Comparison of ENCODE assay signal across 8 cellular contexts in the genomic region with DNA sequence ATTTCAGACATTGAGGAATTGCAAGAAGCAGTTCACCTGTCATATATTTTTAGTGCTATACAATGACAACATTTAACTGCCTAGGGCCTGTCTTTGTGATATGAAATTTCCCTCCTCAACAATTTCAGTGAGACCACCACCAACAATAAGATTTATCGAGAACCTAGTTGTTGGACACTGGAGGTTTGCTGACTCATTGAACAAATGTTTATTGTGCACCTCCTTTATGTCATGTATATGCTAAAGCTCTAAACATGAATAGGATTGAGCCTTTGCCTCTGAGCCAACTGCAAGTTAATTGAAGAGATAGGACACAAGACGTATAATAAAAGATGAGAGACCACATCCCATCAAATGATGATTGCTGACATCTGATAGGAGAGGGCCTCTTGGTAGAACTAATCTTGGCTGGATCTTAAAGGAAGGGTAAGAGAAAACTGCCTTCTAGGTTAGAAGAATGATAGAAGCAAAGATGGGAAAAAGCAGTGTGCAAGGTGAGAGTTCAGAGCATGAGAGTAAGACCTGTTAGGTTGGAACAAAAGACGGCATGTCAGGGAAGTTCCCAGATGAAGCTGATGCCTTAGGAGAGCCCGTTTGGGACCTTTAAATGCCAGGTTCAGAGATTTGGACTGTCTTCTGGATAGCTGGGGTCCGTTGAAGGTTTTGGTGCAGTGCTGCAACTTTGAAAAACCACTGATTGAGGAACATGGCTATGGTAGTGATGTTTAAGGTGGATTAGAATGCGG.
DNase-seq lines count a peak whose midpoint lies in the region; ATAC-seq and TF ChIP-seq lines count a peak whose summit lies in the region.
"Had no signal": no experiment of that assay in that cellular context is flagged by ENCODE, and none has a peak within 500 bp of the region (broad histone marks: within the 10 kb centered on the region; RNA-seq: fewer than 3 reads in every experiment).

No MANE protein-coding gene starts in this region.

- H3K9me2 ChIP-seq in DOHH2 (replicated peaks; ENCODE audit: control insufficient read depth, low read length) (no peaks in the 10 kb centered on the region), OCI-LY7 (ENCODE audit: insufficient read depth, low read length) (no peaks in the 10 kb centered on the region)

- H3K27ac ChIP-seq in DOHH2 (ENCODE audit: low read depth, low read length) (no peak overlapping the region), OCI-LY7 (ENCODE audit: low read depth, low read length, poor library complexity, severe bottlenecking) (no peak overlapping the region), thyroid gland (peak overlapping the region in 1 of 3 donors; percentile 52)
- peak overlapping the region; percentile 69 for H3K27ac ChIP-seq in effector memory CD4-positive, alpha-beta T cell (ENCODE audit: insufficient read depth, low read length, poor library complexity, severe bottlenecking)

- H3K79me2 ChIP-seq in DOHH2 (ENCODE audit: control insufficient read depth, low read length) (no peaks in the 10 kb centered on the region), OCI-LY7 (ENCODE audit: insufficient read depth, low read depth, low read length) (peaks cover 88% of the 10 kb centered on the region)

- H3K4me1 ChIP-seq in DOHH2 (ENCODE audit: control insufficient read depth, low read length) (peaks cover 31% of the 10 kb centered on the region), OCI-LY7 (ENCODE audit: insufficient read depth, low read length, poor library complexity, severe bottlenecking) (peaks cover 83% of the 10 kb centered on the region), thyroid gland (peaks cover 10 to 31% of the 10 kb centered on the region in 2 donors)
- peaks cover 58% of the 10 kb centered on the region for H3K4me1 ChIP-seq in effector memory CD4-positive, alpha-beta T cell (ENCODE audit: control insufficient read depth, insufficient read depth, low read length, poor library complexity, severe bottlenecking)

- ATAC-seq in HG03571 (IDR thresholded peaks at IDR 0.05; ENCODE audit: unreplicated experiment), result no peak
- ATAC-seq in HG03521 (IDR thresholded peaks at IDR 0.05; ENCODE audit: unreplicated experiment), result no peak

- H3F3A ChIP-seq in DOHH2 (ENCODE audit: control insufficient read depth, insufficient read depth), result no peaks in the 10 kb centered on the region

- 86 to 87% methylated on average over 6 of the region's 6 CpGs for WGBS in thyroid gland, 2 donors

- TF ChIP-seq POLR2A in thyroid gland (IDR thresholded peaks at IDR 0.05), result no peak

- H3K36me3 ChIP-seq in DOHH2 (ENCODE audit: control insufficient read depth, low read length), result no peaks in the 10 kb centered on the region
- H3K36me3 ChIP-seq in OCI-LY7 (ENCODE audit: insufficient read depth, low read length), result no peaks in the 10 kb centered on the region
- no peaks in the 10 kb centered on the region for H3K36me3 ChIP-seq in effector memory CD4-positive, alpha-beta T cell (ENCODE audit: control insufficient read depth, insufficient read depth, low read length)
- H3K36me3 ChIP-seq in thyroid gland, result no peaks in the 10 kb centered on the region
- H3K36me3 ChIP-seq: ascending aorta had no signal

- peak overlapping the region; percentile 54 for H3K27ac Mint-ChIP-seq in progenitor cell of endocrine pancreas

- H3K4me1 Mint-ChIP-seq in progenitor cell of endocrine pancreas (ENCODE audit: low read depth), result peaks cover 45% of the 10 kb centered on the region

- intact Hi-C loops in OCI-LY7 (cut with micrococcal nuclease; ENCODE audit: unreplicated experiment) (no loop called here), thyroid gland (cut with DNase I) (no loop called here)

- no peaks in the 10 kb centered on the region for H3K9me3 Mint-ChIP-seq in progenitor cell of endocrine pancreas (ENCODE audit: low read depth)

- CTCF ChIA-PET in OCI-LY7 (lab: Charles Lee; ENCODE audit: unreplicated experiment), result no interaction called here

- POLR2A ChIA-PET in OCI-LY7 (lab: Charles Lee), result interaction anchor here (0.8 to 3.4 kb wide), 2 partner anchors 10 to 31 kb away, joined by 5 to 26 read pairs; no protein-coding TSS in a partner anchor

- no peak for DNase-seq in OCI-LY7 (ENCODE audit: low spot score)
- DNase-seq in effector memory CD4-positive, alpha-beta T cell, result no peak
- no peak for DNase-seq in progenitor cell of endocrine pancreas (ENCODE audit: low spot score, unreplicated experiment)
- DNase-seq in thyroid gland, result no peak

- H3K4me3 Mint-ChIP-seq in progenitor cell of endocrine pancreas (ENCODE audit: low read depth), result no peak overlapping the region

- no TSS peak for BruUV-seq in OCI-LY7 (replicated peaks; lab: Mats Ljungman, UMichigan)

- peaks cover 6% of the 10 kb centered on the region for H3K36me3 Mint-ChIP-seq in progenitor cell of endocrine pancreas (ENCODE audit: insufficient read depth)

- H3K4me2 ChIP-seq in DOHH2 (ENCODE audit: low read length) (0 out of 2 replicates have a peak overlapping the region, but pooled peaks have one; percentile 69), OCI-LY7 (ENCODE audit: low read length) (peak overlapping the region; percentile 65)

- TF ChIP-seq CTCF in DOHH2 (IDR thresholded peaks at IDR 0.05; ENCODE audit: low read depth, low read length, poor library complexity, severe bottlenecking), result no peak
- no peak for TF ChIP-seq CTCF in OCI-LY7 (conservative IDR thresholded peaks at IDR 0.05; ENCODE audit: low read length)
- TF ChIP-seq CTCF in progenitor cell of endocrine pancreas (IDR thresholded peaks at IDR 0.05; ENCODE audit: unreplicated experiment), result no peak
- no peak for TF ChIP-seq CTCF in thyroid gland (IDR thresholded peaks at IDR 0.05)

- no peak overlapping the region for H2AFZ ChIP-seq in OCI-LY7 (ENCODE audit: low read length)

- H3K27me3 ChIP-seq in DOHH2 (ENCODE audit: control insufficient read depth, low read length) (no peaks in the 10 kb centered on the region), thyroid gland (no peaks in the 10 kb centered on the region)
- no peaks in the 10 kb centered on the region for H3K27me3 ChIP-seq in effector memory CD4-positive, alpha-beta T cell (replicated peaks; ENCODE audit: control insufficient read depth, insufficient read depth, low read length, poor library complexity, severe bottlenecking)
- H3K27me3 ChIP-seq: ascending aorta had no signal

- no peaks in the 10 kb centered on the region for H3K27me3 Mint-ChIP-seq in progenitor cell of endocrine pancreas

- no peak overlapping the region for H3K4me3 ChIP-seq in DOHH2 (ENCODE audit: low read length)
- no peak overlapping the region for H3K4me3 ChIP-seq in OCI-LY7 (ENCODE audit: low read depth, low read length, poor library complexity, severe bottlenecking)
- no peak overlapping the region for H3K4me3 ChIP-seq in effector memory CD4-positive, alpha-beta T cell (ENCODE audit: insufficient read depth, low read depth, low read length, poor library complexity, severe bottlenecking)
- no peak overlapping the region for H3K4me3 ChIP-seq in thyroid gland (replicated peaks in 1 of 3)
- H3K4me3 ChIP-seq: ascending aorta had no signal

- no peaks in the 10 kb centered on the region for H3K9me3 ChIP-seq in DOHH2 (ENCODE audit: control insufficient read depth, insufficient read depth, low read length)
- H3K9me3 ChIP-seq in OCI-LY7 (ENCODE audit: low read length), result no peaks in the 10 kb centered on the region
- no peaks in the 10 kb centered on the region for H3K9me3 ChIP-seq in effector memory CD4-positive, alpha-beta T cell (ENCODE audit: control insufficient read depth, low read length)
- no peaks in the 10 kb centered on the region for H3K9me3 ChIP-seq in thyroid gland
- H3K9me3 ChIP-seq: ascending aorta had no signal

- no peaks in the 10 kb centered on the region for H4K20me1 ChIP-seq in DOHH2 (ENCODE audit: control insufficient read depth, insufficient read depth, low read depth, low read length)
- H4K20me1 ChIP-seq in OCI-LY7 (ENCODE audit: insufficient read depth, low read length), result no peaks in the 10 kb centered on the region; the same call in 1 of the 2 replicates
